3 cellular contexts compared by ENCODE assay signal in the genomic region with DNA sequence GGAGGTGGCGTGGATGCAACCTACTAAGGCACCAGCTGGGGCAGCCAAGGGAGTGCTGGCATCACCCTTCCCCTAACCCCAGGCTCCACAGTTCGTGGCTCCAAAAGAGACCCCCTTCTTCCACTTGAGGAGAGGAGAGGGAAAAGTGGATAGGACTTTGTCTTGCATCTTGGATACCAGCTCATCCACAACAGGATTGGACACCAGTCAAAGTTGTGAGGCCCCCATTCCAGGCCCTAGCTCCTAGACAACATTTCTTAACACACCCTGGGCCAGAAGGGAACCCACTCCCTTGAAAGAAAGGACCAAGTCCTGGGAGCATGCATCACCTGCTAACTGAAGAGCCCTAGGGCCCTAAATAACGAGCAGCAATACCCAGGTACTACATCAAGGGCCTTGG.
"Had no signal": no experiment of that assay in that cellular context is flagged by ENCODE, and none has a peak within 500 bp of the region (broad histone marks: within the 10 kb centered on the region; RNA-seq: fewer than 3 reads in every experiment).

No MANE protein-coding gene starts in this region.

- H3K4me3 ChIP-seq: GM12878 had no signal

- DNase-seq: GDM1, GF-D8 had no signal
